8 cellular contexts compared by ENCODE assay signal in genomic region chr1:206469933-206470691, GRCh38. TPM values are rescaled to one million over a fixed set of nuclear protein-coding genes. Genes with fewer than 3 reads are reported as not detected.
DNase-seq lines count a peak whose midpoint lies in the region; ATAC-seq and TF ChIP-seq lines count a peak whose summit lies in the region.

Gene IKBKE, plus strand, starts transcription at chr1:206470476. Its CDS starts 2,752 bp downstream, at chr1:206473228.

- DNase-seq in COLO829 (ENCODE audit: low spot score) (peak; percentile 96), GM19238 (ENCODE audit: insufficient read length, low spot score) (peak; percentile 74), SIG-M5 treated with dmso at 0.1 percent for 504 hours (lab: John Stamatoyannopoulos, UW; ENCODE audit: unreplicated experiment) (peak; percentile 98), adipocyte (ENCODE audit: low read depth) (peak; percentile 84), left ventricle myocardium inferior (no peak), progenitor cell of endocrine pancreas (ENCODE audit: low spot score, unreplicated experiment) (no peak), NCI-H2107 (lab: John Stamatoyannopoulos, UW) (no peak)

- H3K9ac ChIP-seq in adipocyte (ENCODE audit: low read length): peak within 1 kb of the TSS; percentile 89

- peaks cover 41% of the 10 kb centered on the region for H3K27me3 Mint-ChIP-seq in progenitor cell of endocrine pancreas

- peak; percentile 47 for ATAC-seq in HG03442 (IDR thresholded peaks at IDR 0.05; ENCODE audit: unreplicated experiment)

- H3K4me3 ChIP-seq in adipocyte (ENCODE audit: low read length) (peak within 1 kb of the TSS; percentile 91), left ventricle myocardium inferior (peak within 1 kb of the TSS; percentile 66)

- H3K36me3 ChIP-seq in adipocyte (ENCODE audit: control insufficient read depth, insufficient read depth, low read length, severe bottlenecking) (peaks cover 10% of the 10 kb centered on the region), left ventricle myocardium inferior (no peaks in the 10 kb centered on the region)

- peaks cover 36% of the 10 kb centered on the region for H3K4me1 ChIP-seq in adipocyte (ENCODE audit: control insufficient read depth, insufficient read depth, low read length)
- peaks cover 35% of the 10 kb centered on the region for H3K4me1 ChIP-seq in left ventricle myocardium inferior

- peak within 1 kb of the TSS; percentile 68 for H3K4me3 Mint-ChIP-seq in progenitor cell of endocrine pancreas (ENCODE audit: low read depth)

- peaks cover 4% of the 10 kb centered on the region for H3K27me3 ChIP-seq in adipocyte (replicated peaks; ENCODE audit: control insufficient read depth, insufficient read depth, low read length)
- peaks cover 30% of the 10 kb centered on the region for H3K27me3 ChIP-seq in left ventricle myocardium inferior (ENCODE audit: low read depth)

- H3K27ac ChIP-seq in left ventricle myocardium inferior (replicated peaks): no peak within 1 kb of the TSS

- H3K36me3 Mint-ChIP-seq in progenitor cell of endocrine pancreas (ENCODE audit: insufficient read depth): peaks cover under 1% of the 10 kb centered on the region

- no peaks in the 10 kb centered on the region for H3K9me3 Mint-ChIP-seq in progenitor cell of endocrine pancreas (ENCODE audit: low read depth)

- no peak within 1 kb of the TSS for H3K27ac Mint-ChIP-seq in progenitor cell of endocrine pancreas

- H3K9me3 ChIP-seq in adipocyte (ENCODE audit: control insufficient read depth, low read length) (no peaks in the 10 kb centered on the region), left ventricle myocardium inferior (replicated peaks) (no peaks in the 10 kb centered on the region)

- TF ChIP-seq CTCF in left ventricle myocardium inferior (IDR thresholded peaks at IDR 0.05; ENCODE audit: borderline replicate concordance) (peak; percentile 27), progenitor cell of endocrine pancreas (IDR thresholded peaks at IDR 0.05; ENCODE audit: unreplicated experiment) (peak; percentile 25)

- peaks cover 10% of the 10 kb centered on the region for H3K4me1 Mint-ChIP-seq in progenitor cell of endocrine pancreas (ENCODE audit: low read depth)

- intact Hi-C loops in left ventricle myocardium inferior (cut with micrococcal nuclease): no loop called here

RNA-seq across cellular contexts. Expression of gene IKBKE, which starts in this region (rescaled TPM):
- total RNA-seq in left ventricle myocardium inferior (0.80 TPM), progenitor cell of endocrine pancreas (5.1 and 6.4 TPM in 2 replicates)

Comparison
In these comparisons a context has a peak if more than half of its experiments do, and no peak if none do; other contexts are left out.
1. DNase-seq: peak in COLO829 (single experiment), GM19238 (single experiment), SIG-M5 treated with dmso at 0.1 percent for 504 hours (single experiment) and adipocyte (single experiment); none in left ventricle myocardium inferior (single experiment), progenitor cell of endocrine pancreas (single experiment) and NCI-H2107 (single experiment).